In genomic region chr2:44972771-44973535, GRCh38 we compare ENCODE assay signal across 16 cellular contexts. TPM values are rescaled to one million over a fixed set of nuclear protein-coding genes. Genes with fewer than 3 reads are reported as not detected.
DNase-seq lines count a peak whose midpoint lies in the region; ATAC-seq, FAIRE-seq and TF ChIP-seq lines count a peak whose summit lies in the region.
"Had no signal": no experiment of that assay in that cellular context is flagged by ENCODE, and none has a peak within 500 bp of the region (broad histone marks: within the 10 kb centered on the region; RNA-seq: fewer than 3 reads in every experiment).

No MANE protein-coding gene starts in this region.

- H3K9me2 ChIP-seq in MM.1S (replicated peaks; ENCODE audit: insufficient read depth, low read length): no peaks in the 10 kb centered on the region

- peak overlapping the region; percentile 58 for H2AFZ ChIP-seq in MM.1S (ENCODE audit: low read length)

- H3K9me3 ChIP-seq in MM.1S (replicated peaks; ENCODE audit: insufficient read depth, low read length) (no peaks in the 10 kb centered on the region), SJCRH30 (replicated peaks) (no peaks in the 10 kb centered on the region), iPS-20b (ENCODE audit: insufficient read depth, low read depth, low read length) (no peaks in the 10 kb centered on the region), upper lobe of left lung (no peaks in the 10 kb centered on the region)
- H3K9me3 ChIP-seq: left lung had no signal

- no peak for TF ChIP-seq EP300 in upper lobe of left lung (IDR thresholded peaks at IDR 0.05)

- H3K27me3 ChIP-seq in MM.1S (replicated peaks; ENCODE audit: insufficient read depth, low read length): no peaks in the 10 kb centered on the region
- H3K27me3 ChIP-seq in SJCRH30: no peaks in the 10 kb centered on the region
- H3K27me3 ChIP-seq in iPS-20b (ENCODE audit: insufficient read depth, low read length): peaks cover 8% of the 10 kb centered on the region; the same call in 1 of the 2 replicates
- H3K27me3 ChIP-seq in upper lobe of left lung: no peaks in the 10 kb centered on the region

- H3K27ac ChIP-seq in MM.1S (ENCODE audit: low read length): no peak overlapping the region
- H3K27ac ChIP-seq in SJCRH30: peak overlapping the region; percentile 49
- no peak overlapping the region for H3K27ac ChIP-seq in iPS-20b (ENCODE audit: low read length)
- H3K27ac ChIP-seq in upper lobe of left lung: no peak overlapping the region
- H3K27ac ChIP-seq: left lung, RWPE1 had no signal

- H3K9ac ChIP-seq in MM.1S (ENCODE audit: low read length) (no peak overlapping the region), iPS-20b (ENCODE audit: low read depth, low read length) (no peak overlapping the region)

- H3K36me3 ChIP-seq in MM.1S (replicated peaks; ENCODE audit: insufficient read depth, low read length) (no peaks in the 10 kb centered on the region), SJCRH30 (no peaks in the 10 kb centered on the region), iPS-20b (ENCODE audit: insufficient read depth, low read depth, low read length) (no peaks in the 10 kb centered on the region), upper lobe of left lung (no peaks in the 10 kb centered on the region)
- H3K36me3 ChIP-seq: left lung had no signal

- H4K20me1 ChIP-seq in MM.1S (ENCODE audit: insufficient read depth, low read length): no peaks in the 10 kb centered on the region

- no peak for FAIRE-seq in H54 (lab: Jason Lieb, UNC)

- TF ChIP-seq CTCF in MM.1S (IDR thresholded peaks at IDR 0.05; ENCODE audit: low read length) (no peak), upper lobe of left lung (IDR thresholded peaks at IDR 0.05) (no peak)

- no peaks in the 10 kb centered on the region for H3K4me1 ChIP-seq in MM.1S (ENCODE audit: low read length)
- peaks cover 10% of the 10 kb centered on the region for H3K4me1 ChIP-seq in SJCRH30
- peaks cover 6% of the 10 kb centered on the region; the same call in 1 of the 2 replicates for H3K4me1 ChIP-seq in iPS-20b (ENCODE audit: insufficient read depth, low read length)
- no peaks in the 10 kb centered on the region for H3K4me1 ChIP-seq in upper lobe of left lung
- H3K4me1 ChIP-seq: left lung had no signal

- TF ChIP-seq POLR2A in upper lobe of left lung (IDR thresholded peaks at IDR 0.05) (no peak), H54 (IDR thresholded peaks at IDR 0.05; ENCODE audit: low read depth, low read length) (no peak)

- H3K4me3 ChIP-seq in MM.1S (ENCODE audit: low read length): no peak overlapping the region
- H3K4me3 ChIP-seq in SJCRH30: peak overlapping the region; percentile 54
- peak overlapping the region; percentile 35; the same call in 1 of the 2 replicates for H3K4me3 ChIP-seq in iPS-20b (ENCODE audit: low read length)
- H3K4me3 ChIP-seq in upper lobe of left lung: no peak overlapping the region
- H3K4me3 ChIP-seq: left lung had no signal

- peak overlapping the region; percentile 14; the same call in 1 of the 2 replicates for H3K4me2 ChIP-seq in MM.1S (ENCODE audit: low read depth, low read length)

- 28 to 29% methylated on average over 11 of the region's 11 CpGs for WGBS in upper lobe of left lung, 2 donors

- H3K79me2 ChIP-seq in MM.1S (ENCODE audit: low read length): no peaks in the 10 kb centered on the region

- ATAC-seq in upper lobe of left lung (ENCODE audit: low FRiP score in 2 of 2): no peak
- ATAC-seq in GM18873 (IDR thresholded peaks at IDR 0.05; ENCODE audit: low FRiP score, unreplicated experiment): no peak
- ATAC-seq in HG03521 (IDR thresholded peaks at IDR 0.05; ENCODE audit: unreplicated experiment): no peak
- ATAC-seq: left lung; stimulated activated naive CD8-positive, alpha-beta T cell treated with anti-CD3 and anti-CD28 coated beads, Interleukin-15, Interleukin-2, amounts not matched to agents 100 U/mL and 50 U/mL, for 24 hours; WTC11 had no signal

- no peaks in the 10 kb centered on the region for H3F3A ChIP-seq in MM.1S (ENCODE audit: insufficient read depth, low read length)

- DNase-seq in ELF-1 (ENCODE audit: low read depth, low spot score) (peak; percentile 63), MM.1S (no peak), SJCRH30 (peak; percentile 90 to 95), upper lobe of left lung (no peak), H54 (ENCODE audit: insufficient read length, low spot score) (no peak)
- DNase-seq: cortex of kidney; left lung; NCI-H1048; stimulated activated CD4-positive, alpha-beta T cell treated with anti-CD3 and anti-CD28 coated beads, Interleukin-2, amount 100 ng/mL, for 24 hours; stimulated activated naive CD8-positive, alpha-beta T cell treated with anti-CD3 and anti-CD28 coated beads, Interleukin-15, Interleukin-2, amounts not matched to agents 100 U/mL and 50 U/mL, for 24 hours had no signal

RNA-seq across cellular contexts. Expression of gene SIX3, which starts 31.5 kb away (rescaled TPM):
- 1.8 and 2.0 TPM in 2 replicates for total RNA-seq in SJCRH30 (2014; rRNA removed; shearing (Covaris generic))
- total RNA-seq in upper lobe of left lung: not detected
- total RNA-seq: left lung had no signal

RNA-seq across cellular contexts. Expression of gene SIX2, which starts 36.3 kb away (rescaled TPM):
- 48.3 and 51.9 TPM in 2 replicates for total RNA-seq in SJCRH30 (2014; rRNA removed; shearing (Covaris generic))
- total RNA-seq in upper lobe of left lung: 1 to 10 TPM in 2 of 6 donors, under 1 TPM in 1, not detected in 3; 0.61 to 1.3 (median 1.2) TPM
- total RNA-seq: activated T-helper 2 cell treated with anti-CD3 and anti-CD28 coated beads, Interferon-gamma antibody, Interleukin-2, Interleukin-4, amounts not matched to agents 10 μg/mL and 5 μg/mL and 100 μg/mL, durations not matched to agents 14 hours and 24 hours and 36 hours had no signal

Comparison
In these comparisons a context has a peak if more than half of its experiments do, and no peak if none do; other contexts are left out.
1. DNase-seq: peak in ELF-1 (single experiment) and SJCRH30 (2 of 2); none in MM.1S (single experiment), upper lobe of left lung (0 of 2) and H54 (single experiment).
2. H3K4me3 ChIP-seq: peak in SJCRH30 (single experiment) and iPS-20b (single experiment); none in MM.1S (single experiment) and upper lobe of left lung (0 of 4).
3. RNA of gene SIX2, which starts 36.3 kb away (total RNA-seq): 48.3 to 51.9 TPM in SJCRH30; 0.61 to 1.3 TPM in upper lobe of left lung; every median in the first group is over 10 times any median in the second.